Comparison of ENCODE assay signal across 8 cellular contexts in the genomic region with DNA sequence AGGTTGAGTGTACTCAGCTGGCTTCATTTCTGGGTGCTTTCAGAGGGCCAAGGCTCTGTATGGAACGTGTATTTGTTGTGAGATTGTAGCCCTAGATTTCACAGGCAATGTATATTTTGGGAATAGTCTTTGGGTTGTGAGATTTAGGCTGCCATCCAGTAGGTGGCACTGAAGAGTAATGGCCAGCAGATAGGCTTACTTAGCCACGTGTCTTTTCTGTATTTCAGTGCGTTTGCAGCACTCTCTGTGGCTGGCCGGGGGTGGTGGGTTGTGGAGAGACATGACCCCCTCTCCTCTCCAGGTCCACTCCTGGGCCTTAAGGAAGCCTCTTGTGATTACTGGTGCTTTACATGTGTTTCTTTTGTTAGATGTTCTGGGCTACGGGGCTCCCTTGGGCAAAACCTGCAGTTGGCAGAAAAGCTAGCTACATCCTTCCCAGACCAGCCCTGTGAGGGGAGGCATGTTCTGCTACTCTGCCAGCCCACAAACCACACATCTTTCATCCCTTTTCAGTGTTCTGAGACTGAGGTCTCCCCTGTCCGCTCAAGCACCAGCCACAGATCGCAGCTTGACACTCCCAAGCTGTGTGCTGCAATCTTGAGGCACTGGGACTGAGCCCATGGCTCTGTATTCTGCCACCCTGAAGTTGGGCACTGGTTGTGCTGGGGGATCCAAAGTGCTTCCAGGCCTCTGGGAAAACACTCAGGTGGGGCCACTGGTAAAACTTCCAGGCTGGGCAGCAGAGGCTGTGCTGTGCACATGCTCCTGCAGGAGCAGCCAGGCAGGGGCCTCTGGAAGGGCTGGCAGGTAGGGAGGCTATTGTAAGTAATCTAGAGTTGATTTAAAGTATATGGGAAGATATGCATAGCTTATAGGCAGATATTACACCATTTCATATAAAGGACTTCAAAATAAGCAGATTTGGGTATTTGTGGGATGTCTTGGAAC.
A peak's percentile ranks its signal among the peaks of the same experiment; 100 is the strongest.
DNase-seq lines count a peak whose midpoint lies in the region; ATAC-seq, FAIRE-seq and TF ChIP-seq lines count a peak whose summit lies in the region.

No MANE protein-coding gene starts in this region.

- H3K9ac ChIP-seq in kidney (ENCODE audit: low read length in 2 of 2): no peak overlapping the region

- no peaks in the 10 kb centered on the region for H3K27me3 Mint-ChIP-seq in activated naive CD8-positive, alpha-beta T cell treated with anti-CD3 and anti-CD28 coated beads, Interleukin-2, amount 10 ng/mL, durations not matched to agents 7 days and 5 days

- DNase-seq in COR-L47 (lab: John Stamatoyannopoulos, UW) (peak; percentile 27), NCI-H1092 treated with DMSO at 0.1 percent for 48 hours (lab: John Stamatoyannopoulos, UW) (peak; percentile 63), kidney (peak; percentile 37), frontal cortex (ENCODE audit: low spot score in 2 of 2) (no peak), AG08396 (ENCODE audit: low spot score) (no peak)
- no peak for DNase-seq in activated naive CD8-positive, alpha-beta T cell treated with anti-CD3 and anti-CD28 coated beads, Interleukin-2, amount 10 ng/mL, durations not matched to agents 7 days and 5 days

- H3K9me3 Mint-ChIP-seq in activated naive CD8-positive, alpha-beta T cell treated with anti-CD3 and anti-CD28 coated beads, Interleukin-2, amount 10 ng/mL, durations not matched to agents 7 days and 5 days: no peaks in the 10 kb centered on the region

- no peaks in the 10 kb centered on the region for H3K9me3 ChIP-seq in kidney (ENCODE audit: control insufficient read depth in 1 of 2, low read length in 2 of 2)

- no peak overlapping the region for H3K27ac ChIP-seq in kidney (ENCODE audit: low read depth in 2 of 2, low read length in 2 of 2)

- no peaks in the 10 kb centered on the region for H3K4me1 ChIP-seq in kidney (ENCODE audit: control insufficient read depth in 1 of 2, insufficient read depth in 1 of 2, low read depth in 1 of 2, low read length in 2 of 2)

- no peaks in the 10 kb centered on the region for H3K36me3 Mint-ChIP-seq in activated naive CD8-positive, alpha-beta T cell treated with anti-CD3 and anti-CD28 coated beads, Interleukin-2, amount 10 ng/mL, durations not matched to agents 7 days and 5 days

- FAIRE-seq in kidney (lab: Jason Lieb, UNC) (no peak), frontal cortex (lab: Jason Lieb, UNC) (no peak)

- TF ChIP-seq CTCF in kidney (IDR thresholded peaks at IDR 0.05; ENCODE audit: borderline replicate concordance, extremely low read depth, insufficient read depth): peak; percentile 53

- H3K4me1 Mint-ChIP-seq in activated naive CD8-positive, alpha-beta T cell treated with anti-CD3 and anti-CD28 coated beads, Interleukin-2, amount 10 ng/mL, durations not matched to agents 7 days and 5 days: no peaks in the 10 kb centered on the region

- H3K4me3 Mint-ChIP-seq in activated naive CD8-positive, alpha-beta T cell treated with anti-CD3 and anti-CD28 coated beads, Interleukin-2, amount 10 ng/mL, durations not matched to agents 7 days and 5 days: no peak overlapping the region

- ATAC-seq in GM18520 (IDR thresholded peaks at IDR 0.05; ENCODE audit: unreplicated experiment) (peak; percentile 84), HG02870 (IDR thresholded peaks at IDR 0.05; ENCODE audit: unreplicated experiment) (peak; percentile 94)
- ATAC-seq in activated naive CD8-positive, alpha-beta T cell treated with anti-CD3 and anti-CD28 coated beads, Interleukin-2, amount 10 ng/mL, durations not matched to agents 7 days and 5 days (ENCODE audit: low read depth): peak; percentile 66

- H3K4me3 ChIP-seq in kidney (ENCODE audit: low read length in 2 of 2): no peak overlapping the region

- no peaks in the 10 kb centered on the region for H3K36me3 ChIP-seq in kidney (ENCODE audit: control insufficient read depth in 1 of 2, insufficient read depth in 2 of 2, low read length in 2 of 2)

- POLR2A ChIA-PET in activated naive CD8-positive, alpha-beta T cell treated with anti-CD3 and anti-CD28 coated beads, Interleukin-2, amount 10 ng/mL, durations not matched to agents 7 days and 5 days (lab: Charles Lee): no interaction called here

- intact Hi-C loops in kidney (cut with DNase I): no loop called here

- no peak overlapping the region for H3K27ac Mint-ChIP-seq in activated naive CD8-positive, alpha-beta T cell treated with anti-CD3 and anti-CD28 coated beads, Interleukin-2, amount 10 ng/mL, durations not matched to agents 7 days and 5 days

Comparison
In these comparisons a context has a peak if more than half of its experiments do, and no peak if none do; other contexts are left out.
1. DNase-seq: peak in COR-L47 (single experiment), NCI-H1092 treated with DMSO at 0.1 percent for 48 hours (single experiment) and kidney (single experiment); none in activated naive CD8-positive, alpha-beta T cell treated with anti-CD3 and anti-CD28 coated beads, Interleukin-2, amount 10 ng/mL, durations not matched to agents 7 days and 5 days (single experiment), frontal cortex (0 of 2) and AG08396 (single experiment).
2. Peak in every context shown above with its lines, with median percentiles within 50 percentile points of each other: ATAC-seq.